ENCODE assay signal across 9 cellular contexts in the genomic region with DNA sequence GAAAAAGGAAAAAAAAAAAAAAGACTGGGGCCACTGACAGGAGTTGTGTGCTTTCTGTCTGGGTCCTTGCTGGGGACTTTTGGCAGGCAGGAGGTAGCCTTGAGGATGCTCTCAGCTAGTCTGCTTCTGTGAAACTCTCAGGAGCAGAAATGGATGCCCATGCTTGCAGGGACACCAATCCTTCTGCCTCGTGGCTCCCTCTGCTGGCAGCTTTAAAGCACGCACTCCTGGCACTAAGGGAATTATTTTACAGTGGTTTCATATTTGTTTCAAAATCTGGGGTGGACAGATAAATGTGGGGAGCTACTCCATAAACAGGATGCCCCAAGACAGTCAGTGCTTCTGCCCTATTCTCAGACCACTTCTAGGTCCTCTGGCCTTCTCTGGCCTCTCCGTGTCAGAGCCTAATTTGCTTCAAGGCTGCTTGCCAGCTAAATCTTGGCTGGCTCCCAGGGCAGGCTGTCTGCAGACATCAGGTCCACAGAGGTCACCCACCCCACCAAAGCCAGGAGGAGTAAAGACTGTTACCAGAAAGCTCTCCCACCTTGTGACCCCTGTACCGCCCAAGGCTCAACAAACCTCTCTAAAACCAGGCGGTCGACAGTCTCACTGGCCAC. TPM values are rescaled to one million over a fixed set of nuclear protein-coding genes. Genes with fewer than 3 reads are reported as not detected.
DNase-seq lines count a peak whose midpoint lies in the region; ATAC-seq and TF ChIP-seq lines count a peak whose summit lies in the region.
"Had no signal": no experiment of that assay in that cellular context is flagged by ENCODE, and none has a peak within 500 bp of the region (broad histone marks: within the 10 kb centered on the region; RNA-seq: fewer than 3 reads in every experiment).

No MANE protein-coding gene starts in this region.

- peak overlapping the region in 1 of 2 experiments; percentile 57; a peak in 1 of 4 replicates for H4K8ac ChIP-seq in IMR-90 (ENCODE audit: low read depth in 2 of 2, low read length in 2 of 2)

- no peak overlapping the region for H3K4me2 ChIP-seq in IMR-90 (ENCODE audit: low read depth, low read length)
- H3K4me2 ChIP-seq in neural progenitor cell: no peak overlapping the region

- H3K36me3 Mint-ChIP-seq in neural progenitor cell: peaks cover 11% of the 10 kb centered on the region

- H2AK5ac ChIP-seq in IMR-90 (ENCODE audit: low read depth, low read length): no peak overlapping the region

- peak; percentile 89 for TF ChIP-seq RAD21 in IMR-90 (IDR thresholded peaks at IDR 0.05; ENCODE audit: low read length)

- H3K27ac ChIP-seq in IMR-90 (ENCODE audit: insufficient read depth, low read length) (no peak overlapping the region), RWPE1 (peak overlapping the region; percentile 61), neural progenitor cell (no peak overlapping the region)

- H3K79me1 ChIP-seq in IMR-90 (ENCODE audit: low read depth in 1 of 2, low read length in 2 of 2): no peaks in the 10 kb centered on the region

- ATAC-seq in IMR-90 (ENCODE audit: low read depth): peak; percentile 96
- ATAC-seq in stimulated activated naive CD8-positive, alpha-beta T cell treated with anti-CD3 and anti-CD28 coated beads, Interleukin-15, amount 100 ng/mL, for 72 hours: peak; percentile 87

- H3K4me1 ChIP-seq in IMR-90 (ENCODE audit: control insufficient read depth, insufficient read depth, low read length) (no peaks in the 10 kb centered on the region; the same call in 1 of the 2 replicates), neural progenitor cell (no peaks in the 10 kb centered on the region)

- CTCF ChIA-PET in IMR-90 (lab: Yijun Ruan, JAX): interaction anchor here (0.6 to 4.4 kb wide), 15 partner anchors 8 to 299 kb away, joined by 3 to 33 read pairs (median 4); partner anchors contain the start of genes AMIGO3 and INKA1
- CTCF ChIA-PET in RWPE1 (lab: Yijun Ruan, JAX): interaction anchor here (0.5 to 3.1 kb wide), 12 partner anchors 9 to 98 kb away, joined by 3 to 40 read pairs (median 4); partner anchors contain the start of genes CDHR4, INKA1 and IP6K1

- peak overlapping the region; percentile 83 for H3K27ac Mint-ChIP-seq in neural progenitor cell
- H3K27ac Mint-ChIP-seq in stimulated activated naive CD8-positive, alpha-beta T cell treated with anti-CD3 and anti-CD28 coated beads, Interleukin-15, amount 100 ng/mL, for 72 hours: peak overlapping the region in 1 of 2 donors; percentile 27
- H3K27ac Mint-ChIP-seq: activated naive CD8-positive, alpha-beta T cell had no signal

- H2AFZ ChIP-seq in IMR-90 (replicated peaks; ENCODE audit: low read length, poor library complexity): peak overlapping the region; percentile 58
- no peak overlapping the region for H2AFZ ChIP-seq in neural progenitor cell (replicated peaks)

- H2BK120ac ChIP-seq in IMR-90 (ENCODE audit: low read depth, low read length): no peak overlapping the region

- H3K79me2 ChIP-seq in neural progenitor cell (ENCODE audit: low read depth): no peaks in the 10 kb centered on the region

- H3K27me3 ChIP-seq in IMR-90 (ENCODE audit: control insufficient read depth, insufficient read depth, low read length): no peaks in the 10 kb centered on the region
- no peaks in the 10 kb centered on the region for H3K27me3 ChIP-seq in neural progenitor cell

- H3K9me3 Mint-ChIP-seq in neural progenitor cell: no peaks in the 10 kb centered on the region
- H3K9me3 Mint-ChIP-seq in stimulated activated naive CD8-positive, alpha-beta T cell treated with anti-CD3 and anti-CD28 coated beads, Interleukin-15, amount 100 ng/mL, for 72 hours: no peaks in the 10 kb centered on the region

- H3K23ac ChIP-seq in IMR-90 (ENCODE audit: low read depth, low read length): no peak overlapping the region

- no peak overlapping the region for H4K91ac ChIP-seq in IMR-90 (ENCODE audit: insufficient read depth, low read depth, low read length)

- H2BK20ac ChIP-seq in IMR-90 (ENCODE audit: low read depth, low read length): no peak overlapping the region

- no peak overlapping the region for H3K9ac ChIP-seq in IMR-90 (ENCODE audit: low read depth, low read length)
- H3K9ac ChIP-seq in neural progenitor cell: no peak overlapping the region

- no peak overlapping the region for H4K5ac ChIP-seq in IMR-90 (ENCODE audit: low read depth, low read length)

- no peak overlapping the region for H3K14ac ChIP-seq in IMR-90 (replicated peaks; ENCODE audit: low read depth, low read length)

- no peak overlapping the region for H3K4me3 Mint-ChIP-seq in neural progenitor cell
- H3K4me3 Mint-ChIP-seq in stimulated activated naive CD8-positive, alpha-beta T cell treated with anti-CD3 and anti-CD28 coated beads, Interleukin-15, amount 100 ng/mL, for 72 hours: no peak overlapping the region
- H3K4me3 Mint-ChIP-seq: activated naive CD8-positive, alpha-beta T cell had no signal

- intact Hi-C loops in IMR-90 (cut with micrococcal nuclease): loop anchor here (1.0 kb wide), 3 partner anchors 37 to 136 kb away; partner anchors contain the start of gene AMIGO3

- peaks cover 3% of the 10 kb centered on the region; the same call in 1 of the 2 replicates for H3K9me1 ChIP-seq in IMR-90 (ENCODE audit: insufficient read depth, low read length)

- no TSS peak for BruUV-seq in IMR-90 (replicated peaks; lab: Mats Ljungman, UMichigan)

- POLR2A ChIA-PET in IMR-90 (lab: Charles Lee; ENCODE audit: unreplicated experiment) (interaction anchor here (0.9 kb wide), 1 partner anchor 34 kb away, joined by 3 read pairs; no protein-coding TSS in a partner anchor), RWPE1 (lab: Yijun Ruan, JAX; ENCODE audit: low non-redundant PET) (no interaction called here)

- H2BK5ac ChIP-seq in IMR-90 (ENCODE audit: low read depth, low read length, poor library complexity, severe bottlenecking): no peak overlapping the region

- dilution Hi-C loops in IMR-90 (cut with HindIII; ENCODE audit: low sequenced_read_pairs, unreplicated experiment): no loop called here

- WGBS in IMR-90 (ENCODE audit: extremely low coverage in 2 of 2, insufficient read length in 1 of 2), 2 experiments: 0% methylated on average over 1 of the region's 6 CpGs; no CpG with 5 or more reads in 1 of the 2 experiments

- no peak overlapping the region for H3K4ac ChIP-seq in IMR-90 (ENCODE audit: low read depth, low read length)

- H3K56ac ChIP-seq in IMR-90 (ENCODE audit: extremely low read depth, insufficient read depth, low read length): no peak overlapping the region

- TF ChIP-seq CTCF in IMR-90 (conservative IDR thresholded peaks at IDR 0.05; ENCODE audit: low read depth, low read length) (peak; percentile 94), RWPE1 (conservative IDR thresholded peaks at IDR 0.05; ENCODE audit: low read depth) (peak; percentile 90), fibroblast of mammary gland (conservative IDR thresholded peaks at IDR 0.05; ENCODE audit: control insufficient read depth, insufficient read depth, low read depth, low read length) (peak; percentile 95), neural progenitor cell (IDR thresholded peaks at IDR 0.05) (peak; percentile 94)

- no peaks in the 10 kb centered on the region for H4K20me1 ChIP-seq in IMR-90 (ENCODE audit: insufficient read depth, low read length)
- H4K20me1 ChIP-seq in neural progenitor cell (ENCODE audit: low read depth): no peaks in the 10 kb centered on the region

- H3K18ac ChIP-seq in IMR-90 (ENCODE audit: low read depth, low read length): no peak overlapping the region

- H3K4me3 ChIP-seq in IMR-90 (ENCODE audit: insufficient read depth, low read depth, low read length) (no peak overlapping the region), fibroblast of mammary gland (ENCODE audit: control insufficient read depth, low read depth, low read length) (no peak overlapping the region), neural progenitor cell (no peak overlapping the region)

- no peaks in the 10 kb centered on the region for H3K9me3 ChIP-seq in IMR-90 (ENCODE audit: control insufficient read depth, insufficient read depth, low read length)
- no peaks in the 10 kb centered on the region for H3K9me3 ChIP-seq in neural progenitor cell (ENCODE audit: low read depth)

- no peak for TF ChIP-seq POLR2A in IMR-90 (IDR thresholded peaks at IDR 0.05; ENCODE audit: low read depth, low read length)

- in situ Hi-C loops in Caki2 (cut with HindIII; ENCODE audit: low pct_unique_long_range_greater_than_20kb, low sequenced_read_pairs) (no loop called here), IMR-90 (cut with MboI; ENCODE audit: low sequenced_read_pairs) (no loop called here)

- peak overlapping the region; percentile 84 for H2AK9ac ChIP-seq in IMR-90 (replicated peaks; ENCODE audit: low read depth, low read length, poor library complexity)

- peak; percentile 26 for DNase-seq in Caki2 (ENCODE audit: low read depth)
- DNase-seq in IMR-90: peak; percentile 74
- peak; percentile 51 for DNase-seq in RWPE1 (ENCODE audit: low spot score)
- peak; percentile 63 for DNase-seq in activated T-helper 1 cell treated with Interleukin-2 at 50 U/mL for 16 hours (ENCODE audit: low read depth)
- DNase-seq in fibroblast of mammary gland (ENCODE audit: low read depth): peak; percentile 78
- DNase-seq in neural progenitor cell (ENCODE audit: low spot score): peak; percentile 81
- DNase-seq in stimulated activated naive CD8-positive, alpha-beta T cell treated with anti-CD3 and anti-CD28 coated beads, Interleukin-15, amount 100 ng/mL, for 72 hours: peak; percentile 69 to 75
- no peak for DNase-seq in cortex of kidney (lab: John Stamatoyannopoulos, UW)

- H3F3A ChIP-seq in neural progenitor cell (ENCODE audit: low read depth): no peaks in the 10 kb centered on the region

- H2BK15ac ChIP-seq in IMR-90 (ENCODE audit: low read depth, low read length): no peak overlapping the region

- peaks cover 2% of the 10 kb centered on the region for H3K4me1 Mint-ChIP-seq in neural progenitor cell
- peaks cover 5% of the 10 kb centered on the region for H3K4me1 Mint-ChIP-seq in stimulated activated naive CD8-positive, alpha-beta T cell treated with anti-CD3 and anti-CD28 coated beads, Interleukin-15, amount 100 ng/mL, for 72 hours

- peaks cover 6% of the 10 kb centered on the region for H3K27me3 Mint-ChIP-seq in neural progenitor cell (ENCODE audit: insufficient read depth, low read depth)
- H3K27me3 Mint-ChIP-seq in stimulated activated naive CD8-positive, alpha-beta T cell treated with anti-CD3 and anti-CD28 coated beads, Interleukin-15, amount 100 ng/mL, for 72 hours: no peaks in the 10 kb centered on the region
- H3K27me3 Mint-ChIP-seq: activated naive CD8-positive, alpha-beta T cell had no signal

- H3K36me3 ChIP-seq in IMR-90 (ENCODE audit: control insufficient read depth, insufficient read depth, low read length): peaks cover 3% of the 10 kb centered on the region; the same call in 1 of the 2 replicates
- H3K36me3 ChIP-seq in neural progenitor cell: no peaks in the 10 kb centered on the region

RNA-seq across cellular contexts. Expression of gene TRAIP, which starts 17.1 kb away (rescaled TPM):
- 7.0 and 16.5 TPM in 2 replicates for total RNA-seq in Caki2 (2014; rRNA removed; shearing (Covaris generic); ENCODE audit: low replicate concordance)
- 5.3 and 6.3 TPM in 2 replicates for total RNA-seq in IMR-90 (2012; rRNA removed)
- 9.2 and 10.0 TPM in 2 replicates for polyA plus RNA-seq in IMR-90 (2012; rRNA removed)
- polyA plus RNA-seq in IMR-90 (2012; cell fraction: cytosol; rRNA removed): 3.3 and 4.5 TPM in 2 replicates
- polyA plus RNA-seq in IMR-90 (2012; cell fraction: nucleus; rRNA removed; ENCODE audit: low replicate concordance): 22.2 and 30.7 TPM in 2 replicates
- 24.4 and 32.2 TPM in 2 replicates for total RNA-seq in neural progenitor cell (ENCODE audit: low replicate concordance)

RNA-seq across cellular contexts. Expression of gene UBA7, which starts 25.5 kb away (rescaled TPM):
- 5.3 and 19.6 TPM in 2 replicates for total RNA-seq in Caki2 (2014; rRNA removed; shearing (Covaris generic); ENCODE audit: low replicate concordance)
- 15.3 and 18.6 TPM in 2 replicates for total RNA-seq in IMR-90 (2012; rRNA removed)
- polyA plus RNA-seq in IMR-90 (2012; rRNA removed): 57.0 and 57.8 TPM in 2 replicates
- 15.4 and 23.7 TPM in 2 replicates for polyA plus RNA-seq in IMR-90 (2012; cell fraction: cytosol; rRNA removed)
- 627 and 1,170 TPM in 2 replicates for polyA plus RNA-seq in IMR-90 (2012; cell fraction: nucleus; rRNA removed; ENCODE audit: low replicate concordance)
- 0.47 and 4.3 TPM in 2 replicates for total RNA-seq in neural progenitor cell (ENCODE audit: low replicate concordance)

RNA-seq across cellular contexts. Expression of gene CAMKV, which starts 30.4 kb away (rescaled TPM):
- not detected in 2 replicates for total RNA-seq in Caki2 (2014; rRNA removed; shearing (Covaris generic); ENCODE audit: low replicate concordance)
- total RNA-seq in IMR-90 (2012; rRNA removed) (not detected in 2 replicates), neural progenitor cell (ENCODE audit: low replicate concordance) (10.8 and 12.1 TPM in 2 replicates)
- not detected in 2 replicates for polyA plus RNA-seq in IMR-90 (2012; rRNA removed)
- polyA plus RNA-seq in IMR-90 (2012; cell fraction: cytosol; rRNA removed): not detected in 2 replicates
- polyA plus RNA-seq in IMR-90 (2012; cell fraction: nucleus; rRNA removed; ENCODE audit: low replicate concordance): 0.09 TPM in 1 of 2 replicates, not detected in the other

RNA-seq across cellular contexts. Expression of gene INKA1, which starts 36.2 kb away (rescaled TPM):
- total RNA-seq in Caki2 (2014; rRNA removed; shearing (Covaris generic); ENCODE audit: low replicate concordance): 0.81 TPM in 1 of 2 replicates, not detected in the other
- total RNA-seq in IMR-90 (2012; rRNA removed) (2.3 and 2.8 TPM in 2 replicates), neural progenitor cell (ENCODE audit: low replicate concordance) (0.84 TPM in 1 of 2 replicates, not detected in the other)
- polyA plus RNA-seq in IMR-90 (2012; rRNA removed): 4.5 and 5.4 TPM in 2 replicates
- 3.7 and 5.2 TPM in 2 replicates for polyA plus RNA-seq in IMR-90 (2012; cell fraction: cytosol; rRNA removed)
- 1.5 and 3.6 TPM in 2 replicates for polyA plus RNA-seq in IMR-90 (2012; cell fraction: nucleus; rRNA removed; ENCODE audit: low replicate concordance)

RNA-seq across cellular contexts. Expression of gene CDHR4, which starts 39.6 kb away (rescaled TPM):
- total RNA-seq in Caki2 (2014; rRNA removed; shearing (Covaris generic); ENCODE audit: low replicate concordance): not detected in 2 replicates
- not detected in 2 replicates for total RNA-seq in IMR-90 (2012; rRNA removed)
- 0.07 TPM in 1 of 2 replicates, not detected in the other for polyA plus RNA-seq in IMR-90 (2012; rRNA removed)
- 0.03 TPM in 1 of 2 replicates, not detected in the other for polyA plus RNA-seq in IMR-90 (2012; cell fraction: cytosol; rRNA removed)
- polyA plus RNA-seq in IMR-90 (2012; cell fraction: nucleus; rRNA removed; ENCODE audit: low replicate concordance): 0.76 and 2.0 TPM in 2 replicates
- total RNA-seq in neural progenitor cell (ENCODE audit: low replicate concordance): 0.12 TPM in 1 of 2 replicates, not detected in the other

Comparison
In these comparisons a context has a peak if more than half of its experiments do, and no peak if none do; other contexts are left out.
1. RNA of gene CAMKV, which starts 30.4 kb away (total RNA-seq): 10.8 to 12.1 TPM in neural progenitor cell; not detected in Caki2 and not detected in IMR-90; every median in the first group is over 10 times any median in the second.
2. Peak in every context shown above with its lines, with median percentiles within 50 percentile points of each other: CTCF ChIP-seq.